ENCODE assay signal across 22 cellular contexts in genomic region chrX:68754406-68754805, GRCh38.
DNase-seq lines count a peak whose midpoint lies in the region; ATAC-seq and TF ChIP-seq lines count a peak whose summit lies in the region.
"Had no signal": no experiment of that assay in that cellular context is flagged by ENCODE, and none has a peak within 500 bp of the region (broad histone marks: within the 10 kb centered on the region; RNA-seq: fewer than 3 reads in every experiment).

No MANE protein-coding gene starts in this region.

- peak; percentile 24 to 33 for DNase-seq in activated T-cell treated with anti-CD3 and anti-CD28 coated beads, Interleukin-2, amount 50 U/mL, for 72 hours
- DNase-seq in activated T-cell treated with anti-CD3 and anti-CD28 coated beads, Interleukin-2, amount 50 U/mL, for 24 hours, result no peak
- peak; percentile 5 for DNase-seq in coronary artery (ENCODE audit: low spot score)
- peak in 1 of 2 donors; percentile 10 for DNase-seq in stimulated activated naive CD8-positive, alpha-beta T cell treated with anti-CD3 and anti-CD28 coated beads, Interleukin-15, amount 100 ng/mL, for 72 hours
- DNase-seq in T-helper 1 cell, result no peak
- no peak for DNase-seq in natural killer cell treated with Interleukin-12 subunit alpha and Interleukin-12 subunit beta and Interleukin-15 and Interleukin-18, amount 100 ng/mL, for 72 hours (ENCODE audit: low spot score)
- DNase-seq: AML-193; CD4-positive, alpha-beta T cell; GOT3; HFFc6; IMR-90; KG1; MG63; NCI-H2029; NCI-H446 treated with DMSO at 0.1 percent for 48 hours; NCI-H526 treated with DMSO at 0.1 percent for 48 hours; PC-9; Right ventricle myocardium superior had no signal

- no peak overlapping the region for H3K27ac ChIP-seq in coronary artery
- H3K27ac ChIP-seq: BLaER1 treated with 17β-estradiol and CSF1 and Interleukin-3, amounts not matched to agents 10 nM and 100 nM; PC-9; SJSA1 had no signal

- no peak overlapping the region for H3K4me3 Mint-ChIP-seq in activated T-cell treated with anti-CD3 and anti-CD28 coated beads, Interleukin-2, amount 50 U/mL, for 72 hours
- no peak overlapping the region for H3K4me3 Mint-ChIP-seq in activated T-cell treated with anti-CD3 and anti-CD28 coated beads, Interleukin-2, amount 50 U/mL, for 24 hours
- no peak overlapping the region for H3K4me3 Mint-ChIP-seq in stimulated activated naive CD8-positive, alpha-beta T cell treated with anti-CD3 and anti-CD28 coated beads, Interleukin-15, amount 100 ng/mL, for 72 hours
- H3K4me3 Mint-ChIP-seq in natural killer cell treated with Interleukin-12 subunit alpha and Interleukin-12 subunit beta and Interleukin-15 and Interleukin-18, amount 100 ng/mL, for 72 hours, result no peak overlapping the region
- H3K4me3 Mint-ChIP-seq: CD4-positive, alpha-beta T cell; HFFc6 had no signal

- peak; percentile 62 to 77 for ATAC-seq in activated T-cell treated with anti-CD3 and anti-CD28 coated beads, Interleukin-2, amount 50 U/mL, for 72 hours (replicated peaks in 1 of 2)
- ATAC-seq in GM18868 (IDR thresholded peaks at IDR 0.05; ENCODE audit: unreplicated experiment), result peak; percentile 52
- ATAC-seq in stimulated activated naive CD8-positive, alpha-beta T cell treated with anti-CD3 and anti-CD28 coated beads, Interleukin-15, amount 100 ng/mL, for 72 hours, result peak; percentile 62
- no peak for ATAC-seq in natural killer cell treated with Interleukin-12 subunit alpha and Interleukin-12 subunit beta and Interleukin-15 and Interleukin-18, amount 100 ng/mL, for 72 hours

- H3K9me3 Mint-ChIP-seq in activated T-cell treated with anti-CD3 and anti-CD28 coated beads, Interleukin-2, amount 50 U/mL, for 72 hours, result peaks cover 4 to 13% of the 10 kb centered on the region in 2 donors
- H3K9me3 Mint-ChIP-seq in activated T-cell treated with anti-CD3 and anti-CD28 coated beads, Interleukin-2, amount 50 U/mL, for 24 hours, result no peaks in the 10 kb centered on the region
- peaks cover 0 to 7% of the 10 kb centered on the region in 2 donors for H3K9me3 Mint-ChIP-seq in stimulated activated naive CD8-positive, alpha-beta T cell treated with anti-CD3 and anti-CD28 coated beads, Interleukin-15, amount 100 ng/mL, for 72 hours
- no peaks in the 10 kb centered on the region for H3K9me3 Mint-ChIP-seq in natural killer cell treated with Interleukin-12 subunit alpha and Interleukin-12 subunit beta and Interleukin-15 and Interleukin-18, amount 100 ng/mL, for 72 hours
- H3K9me3 Mint-ChIP-seq: CD4-positive, alpha-beta T cell; HFFc6 had no signal

- peaks cover 51% of the 10 kb centered on the region for H3K27me3 Mint-ChIP-seq in activated T-cell treated with anti-CD3 and anti-CD28 coated beads, Interleukin-2, amount 50 U/mL, for 72 hours (ENCODE audit: low read depth)
- H3K27me3 Mint-ChIP-seq in activated T-cell treated with anti-CD3 and anti-CD28 coated beads, Interleukin-2, amount 50 U/mL, for 24 hours, result peaks cover 48% of the 10 kb centered on the region
- no peaks in the 10 kb centered on the region for H3K27me3 Mint-ChIP-seq in stimulated activated naive CD8-positive, alpha-beta T cell treated with anti-CD3 and anti-CD28 coated beads, Interleukin-15, amount 100 ng/mL, for 72 hours
- peaks cover 0 to 8% of the 10 kb centered on the region in 2 donors for H3K27me3 Mint-ChIP-seq in natural killer cell treated with Interleukin-12 subunit alpha and Interleukin-12 subunit beta and Interleukin-15 and Interleukin-18, amount 100 ng/mL, for 72 hours
- H3K27me3 Mint-ChIP-seq: CD4-positive, alpha-beta T cell had no signal

- no peak for TF ChIP-seq CTCF in coronary artery (IDR thresholded peaks at IDR 0.05)

- H3K36me3 Mint-ChIP-seq in activated T-cell treated with anti-CD3 and anti-CD28 coated beads, Interleukin-2, amount 50 U/mL, for 72 hours (ENCODE audit: insufficient read depth in 2 of 2), result peaks cover 7 to 13% of the 10 kb centered on the region in 2 donors
- H3K36me3 Mint-ChIP-seq in activated T-cell treated with anti-CD3 and anti-CD28 coated beads, Interleukin-2, amount 50 U/mL, for 24 hours (ENCODE audit: low read depth), result no peaks in the 10 kb centered on the region
- H3K36me3 Mint-ChIP-seq in natural killer cell treated with Interleukin-12 subunit alpha and Interleukin-12 subunit beta and Interleukin-15 and Interleukin-18, amount 100 ng/mL, for 72 hours, result no peaks in the 10 kb centered on the region

- no peak overlapping the region for H3K4me3 ChIP-seq in coronary artery
- H3K4me3 ChIP-seq: BLaER1 treated with 17β-estradiol and CSF1 and Interleukin-3, amounts not matched to agents 10 nM and 100 nM; HAP-1; MG63; PC-9; SJSA1 had no signal

- peak overlapping the region; percentile 26 for H3K27ac Mint-ChIP-seq in activated T-cell treated with anti-CD3 and anti-CD28 coated beads, Interleukin-2, amount 50 U/mL, for 72 hours
- H3K27ac Mint-ChIP-seq in activated T-cell treated with anti-CD3 and anti-CD28 coated beads, Interleukin-2, amount 50 U/mL, for 24 hours, result no peak overlapping the region
- H3K27ac Mint-ChIP-seq in stimulated activated naive CD8-positive, alpha-beta T cell treated with anti-CD3 and anti-CD28 coated beads, Interleukin-15, amount 100 ng/mL, for 72 hours, result no peak overlapping the region
- no peak overlapping the region for H3K27ac Mint-ChIP-seq in natural killer cell treated with Interleukin-12 subunit alpha and Interleukin-12 subunit beta and Interleukin-15 and Interleukin-18, amount 100 ng/mL, for 72 hours
- H3K27ac Mint-ChIP-seq: CD4-positive, alpha-beta T cell; HFFc6 had no signal

- peaks cover 13% of the 10 kb centered on the region for H3K4me1 Mint-ChIP-seq in activated T-cell treated with anti-CD3 and anti-CD28 coated beads, Interleukin-2, amount 50 U/mL, for 72 hours (ENCODE audit: low read depth)
- H3K4me1 Mint-ChIP-seq in activated T-cell treated with anti-CD3 and anti-CD28 coated beads, Interleukin-2, amount 50 U/mL, for 24 hours (ENCODE audit: low read depth), result peaks cover 10% of the 10 kb centered on the region
- no peaks in the 10 kb centered on the region for H3K4me1 Mint-ChIP-seq in stimulated activated naive CD8-positive, alpha-beta T cell treated with anti-CD3 and anti-CD28 coated beads, Interleukin-15, amount 100 ng/mL, for 72 hours
- no peaks in the 10 kb centered on the region for H3K4me1 Mint-ChIP-seq in natural killer cell treated with Interleukin-12 subunit alpha and Interleukin-12 subunit beta and Interleukin-15 and Interleukin-18, amount 100 ng/mL, for 72 hours (ENCODE audit: low read depth in 2 of 2)

Comparison
In these comparisons a context has a peak if more than half of its experiments do, and no peak if none do; other contexts are left out.
1. DNase-seq: peak in activated T-cell treated with anti-CD3 and anti-CD28 coated beads, Interleukin-2, amount 50 U/mL, for 72 hours (2 of 2) and coronary artery (single experiment); none in activated T-cell treated with anti-CD3 and anti-CD28 coated beads, Interleukin-2, amount 50 U/mL, for 24 hours (single experiment), T-helper 1 cell (0 of 5) and natural killer cell treated with Interleukin-12 subunit alpha and Interleukin-12 subunit beta and Interleukin-15 and Interleukin-18, amount 100 ng/mL, for 72 hours (single experiment).
2. ATAC-seq: peak in activated T-cell treated with anti-CD3 and anti-CD28 coated beads, Interleukin-2, amount 50 U/mL, for 72 hours (2 of 2), GM18868 (single experiment) and stimulated activated naive CD8-positive, alpha-beta T cell treated with anti-CD3 and anti-CD28 coated beads, Interleukin-15, amount 100 ng/mL, for 72 hours (single experiment); none in natural killer cell treated with Interleukin-12 subunit alpha and Interleukin-12 subunit beta and Interleukin-15 and Interleukin-18, amount 100 ng/mL, for 72 hours (0 of 2).